1 cellular context compared by ENCODE assay signal in genomic region chr2:237774811-237775553, GRCh38.
TF ChIP-seq lines count a peak whose summit lies in the region.

No MANE protein-coding gene starts in this region.

TF ChIP-seq in HEK293, 187 proteins besides CTCF, POLR2A, EP300 and RAD21 (continued from another document):
- TF ChIP-seq, protein P1, sequence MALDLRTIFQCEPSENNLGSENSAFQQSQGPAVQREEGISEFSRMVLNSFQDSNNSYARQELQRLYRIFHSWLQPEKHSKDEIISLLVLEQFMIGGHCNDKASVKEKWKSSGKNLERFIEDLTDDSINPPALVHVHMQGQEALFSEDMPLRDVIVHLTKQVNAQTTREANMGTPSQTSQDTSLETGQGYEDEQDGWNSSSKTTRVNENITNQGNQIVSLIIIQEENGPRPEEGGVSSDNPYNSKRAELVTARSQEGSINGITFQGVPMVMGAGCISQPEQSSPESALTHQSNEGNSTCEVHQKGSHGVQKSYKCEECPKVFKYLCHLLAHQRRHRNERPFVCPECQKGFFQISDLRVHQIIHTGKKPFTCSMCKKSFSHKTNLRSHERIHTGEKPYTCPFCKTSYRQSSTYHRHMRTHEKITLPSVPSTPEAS (tag by site-specific recombination; IDR thresholded peaks at IDR 0.05) = no peak
- TF ChIP-seq ZNF138 (tag by site-specific recombination; IDR thresholded peaks at IDR 0.05; ENCODE audit: borderline replicate concordance) = no peak
- no peak for TF ChIP-seq TCF7L2 (IDR thresholded peaks at IDR 0.05; ENCODE audit: borderline replicate concordance, low read depth, low read length)
